ENCODE assay signal across 3 cellular contexts in the genomic region with DNA sequence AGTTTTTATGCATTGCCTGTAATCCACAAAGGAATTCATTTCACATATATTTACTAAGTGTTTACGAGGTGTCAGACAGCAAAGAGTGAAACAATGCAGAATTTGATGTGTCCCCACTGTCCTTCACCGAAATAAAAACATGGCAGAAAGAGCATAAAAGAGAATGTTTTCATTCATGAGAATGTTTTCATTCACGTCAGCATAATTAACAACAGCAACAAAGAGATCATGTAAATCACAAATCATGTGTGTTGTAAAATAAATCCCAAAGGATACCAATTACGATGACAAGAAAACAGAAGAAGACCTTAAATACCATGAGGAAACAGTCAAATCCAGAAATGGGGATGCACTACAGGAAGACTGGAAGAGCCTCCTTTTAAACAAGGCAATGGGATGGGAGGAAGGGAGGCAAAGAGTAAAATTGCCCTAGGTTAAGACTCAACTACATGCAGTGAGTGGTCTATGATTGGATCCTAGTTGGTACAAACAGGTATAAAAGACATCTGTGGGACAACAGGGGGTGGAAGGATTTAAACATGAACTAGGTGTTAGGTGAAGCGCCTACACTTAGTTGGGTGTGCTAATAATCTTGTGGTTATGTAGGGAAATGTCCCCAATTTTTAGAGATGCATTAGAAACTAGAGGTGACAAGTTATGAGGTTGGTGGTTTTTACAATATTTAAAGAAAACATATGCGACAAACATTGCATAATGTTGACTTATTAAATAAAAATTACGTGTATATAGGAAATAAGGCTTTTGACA.
TF ChIP-seq lines count a peak whose summit lies in the region.

No MANE protein-coding gene starts in this region.

TF ChIP-seq in SK-N-SH, 30 proteins besides CTCF, POLR2A, EP300 and RAD21:
- TF ChIP-seq TEAD4 (IDR thresholded peaks at IDR 0.05; ENCODE audit: borderline replicate concordance, insufficient read depth), result no peak
- no peak for TF ChIP-seq EZH2phosphoT487 (IDR thresholded peaks at IDR 0.05; ENCODE audit: borderline replicate concordance, low read depth)
- no peak for TF ChIP-seq TAF1 (IDR thresholded peaks at IDR 0.05; ENCODE audit: borderline replicate concordance, low read depth, low read length)

TF ChIP-seq in SK-N-SH treated with all-trans-retinoic acid at 6 μM for 48 hours, 23 proteins besides CTCF, POLR2A, EP300 and RAD21:
- TF ChIP-seq TOX (CRISPR knock-in tag; IDR thresholded peaks at IDR 0.05; ENCODE audit: borderline replicate concordance), result no peak
- TF ChIP-seq, protein P1, sequence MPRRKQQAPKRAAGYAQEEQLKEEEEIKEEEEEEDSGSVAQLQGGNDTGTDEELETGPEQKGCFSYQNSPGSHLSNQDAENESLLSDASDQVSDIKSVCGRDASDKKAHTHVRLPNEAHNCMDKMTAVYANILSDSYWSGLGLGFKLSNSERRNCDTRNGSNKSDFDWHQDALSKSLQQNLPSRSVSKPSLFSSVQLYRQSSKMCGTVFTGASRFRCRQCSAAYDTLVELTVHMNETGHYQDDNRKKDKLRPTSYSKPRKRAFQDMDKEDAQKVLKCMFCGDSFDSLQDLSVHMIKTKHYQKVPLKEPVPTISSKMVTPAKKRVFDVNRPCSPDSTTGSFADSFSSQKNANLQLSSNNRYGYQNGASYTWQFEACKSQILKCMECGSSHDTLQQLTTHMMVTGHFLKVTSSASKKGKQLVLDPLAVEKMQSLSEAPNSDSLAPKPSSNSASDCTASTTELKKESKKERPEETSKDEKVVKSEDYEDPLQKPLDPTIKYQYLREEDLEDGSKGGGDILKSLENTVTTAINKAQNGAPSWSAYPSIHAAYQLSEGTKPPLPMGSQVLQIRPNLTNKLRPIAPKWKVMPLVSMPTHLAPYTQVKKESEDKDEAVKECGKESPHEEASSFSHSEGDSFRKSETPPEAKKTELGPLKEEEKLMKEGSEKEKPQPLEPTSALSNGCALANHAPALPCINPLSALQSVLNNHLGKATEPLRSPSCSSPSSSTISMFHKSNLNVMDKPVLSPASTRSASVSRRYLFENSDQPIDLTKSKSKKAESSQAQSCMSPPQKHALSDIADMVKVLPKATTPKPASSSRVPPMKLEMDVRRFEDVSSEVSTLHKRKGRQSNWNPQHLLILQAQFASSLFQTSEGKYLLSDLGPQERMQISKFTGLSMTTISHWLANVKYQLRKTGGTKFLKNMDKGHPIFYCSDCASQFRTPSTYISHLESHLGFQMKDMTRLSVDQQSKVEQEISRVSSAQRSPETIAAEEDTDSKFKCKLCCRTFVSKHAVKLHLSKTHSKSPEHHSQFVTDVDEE (CRISPR knock-in tag; IDR thresholded peaks at IDR 0.05), result no peak
- TF ChIP-seq GLIS3 (CRISPR knock-in tag; IDR thresholded peaks at IDR 0.05), result no peak
- TF ChIP-seq, protein P2, sequence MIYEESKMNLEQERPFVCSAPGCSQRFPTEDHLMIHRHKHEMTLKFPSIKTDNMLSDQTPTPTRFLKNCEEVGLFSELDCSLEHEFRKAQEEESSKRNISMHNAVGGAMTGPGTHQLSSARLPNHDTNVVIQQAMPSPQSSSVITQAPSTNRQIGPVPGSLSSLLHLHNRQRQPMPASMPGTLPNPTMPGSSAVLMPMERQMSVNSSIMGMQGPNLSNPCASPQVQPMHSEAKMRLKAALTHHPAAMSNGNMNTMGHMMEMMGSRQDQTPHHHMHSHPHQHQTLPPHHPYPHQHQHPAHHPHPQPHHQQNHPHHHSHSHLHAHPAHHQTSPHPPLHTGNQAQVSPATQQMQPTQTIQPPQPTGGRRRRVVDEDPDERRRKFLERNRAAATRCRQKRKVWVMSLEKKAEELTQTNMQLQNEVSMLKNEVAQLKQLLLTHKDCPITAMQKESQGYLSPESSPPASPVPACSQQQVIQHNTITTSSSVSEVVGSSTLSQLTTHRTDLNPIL (CRISPR knock-in tag; IDR thresholded peaks at IDR 0.05; ENCODE audit: low read depth), result no peak
- TF ChIP-seq OSR1 (CRISPR knock-in tag; IDR thresholded peaks at IDR 0.05), result no peak
- TF ChIP-seq ARNTL (CRISPR knock-in tag; IDR thresholded peaks at IDR 0.05; ENCODE audit: borderline replicate concordance, low read depth), result no peak
- TF ChIP-seq CSDC2 (CRISPR knock-in tag; IDR thresholded peaks at IDR 0.05), result no peak
- TF ChIP-seq SNAI2 (CRISPR knock-in tag; IDR thresholded peaks at IDR 0.05), result no peak
- no peak for TF ChIP-seq RARB (CRISPR knock-in tag; IDR thresholded peaks at IDR 0.05)
- no peak for TF ChIP-seq BACH2 (CRISPR knock-in tag; IDR thresholded peaks at IDR 0.05; ENCODE audit: borderline replicate concordance)
- no peak for TF ChIP-seq ISL1 (CRISPR knock-in tag; IDR thresholded peaks at IDR 0.05)
- no peak for TF ChIP-seq ZFP30 (CRISPR knock-in tag; IDR thresholded peaks at IDR 0.05)
- TF ChIP-seq ZFP3 (CRISPR knock-in tag; IDR thresholded peaks at IDR 0.05), result no peak
- TF ChIP-seq ZNF8 (CRISPR knock-in tag; IDR thresholded peaks at IDR 0.05), result no peak
- no peak for TF ChIP-seq ZNF70 (CRISPR knock-in tag; IDR thresholded peaks at IDR 0.05)
- no peak for TF ChIP-seq PPARA (CRISPR knock-in tag; IDR thresholded peaks at IDR 0.05; ENCODE audit: borderline replicate concordance)
- TF ChIP-seq, protein P3, sequence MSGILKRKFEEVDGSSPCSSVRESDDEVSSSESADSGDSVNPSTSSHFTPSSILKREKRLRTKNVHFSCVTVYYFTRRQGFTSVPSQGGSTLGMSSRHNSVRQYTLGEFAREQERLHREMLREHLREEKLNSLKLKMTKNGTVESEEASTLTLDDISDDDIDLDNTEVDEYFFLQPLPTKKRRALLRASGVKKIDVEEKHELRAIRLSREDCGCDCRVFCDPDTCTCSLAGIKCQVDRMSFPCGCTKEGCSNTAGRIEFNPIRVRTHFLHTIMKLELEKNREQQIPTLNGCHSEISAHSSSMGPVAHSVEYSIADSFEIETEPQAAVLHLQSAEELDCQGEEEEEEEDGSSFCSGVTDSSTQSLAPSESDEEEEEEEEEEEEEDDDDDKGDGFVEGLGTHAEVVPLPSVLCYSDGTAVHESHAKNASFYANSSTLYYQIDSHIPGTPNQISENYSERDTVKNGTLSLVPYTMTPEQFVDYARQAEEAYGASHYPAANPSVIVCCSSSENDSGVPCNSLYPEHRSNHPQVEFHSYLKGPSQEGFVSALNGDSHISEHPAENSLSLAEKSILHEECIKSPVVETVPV (CRISPR knock-in tag; IDR thresholded peaks at IDR 0.05), result no peak
- TF ChIP-seq ZNF565 (CRISPR knock-in tag; conservative IDR thresholded peaks at IDR 0.05; ENCODE audit: low read depth), result no peak
- TF ChIP-seq, protein P4, sequence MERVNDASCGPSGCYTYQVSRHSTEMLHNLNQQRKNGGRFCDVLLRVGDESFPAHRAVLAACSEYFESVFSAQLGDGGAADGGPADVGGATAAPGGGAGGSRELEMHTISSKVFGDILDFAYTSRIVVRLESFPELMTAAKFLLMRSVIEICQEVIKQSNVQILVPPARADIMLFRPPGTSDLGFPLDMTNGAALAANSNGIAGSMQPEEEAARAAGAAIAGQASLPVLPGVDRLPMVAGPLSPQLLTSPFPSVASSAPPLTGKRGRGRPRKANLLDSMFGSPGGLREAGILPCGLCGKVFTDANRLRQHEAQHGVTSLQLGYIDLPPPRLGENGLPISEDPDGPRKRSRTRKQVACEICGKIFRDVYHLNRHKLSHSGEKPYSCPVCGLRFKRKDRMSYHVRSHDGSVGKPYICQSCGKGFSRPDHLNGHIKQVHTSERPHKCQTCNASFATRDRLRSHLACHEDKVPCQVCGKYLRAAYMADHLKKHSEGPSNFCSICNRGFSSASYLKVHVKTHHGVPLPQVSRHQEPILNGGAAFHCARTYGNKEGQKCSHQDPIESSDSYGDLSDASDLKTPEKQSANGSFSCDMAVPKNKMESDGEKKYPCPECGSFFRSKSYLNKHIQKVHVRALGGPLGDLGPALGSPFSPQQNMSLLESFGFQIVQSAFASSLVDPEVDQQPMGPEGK (CRISPR knock-in tag; IDR thresholded peaks at IDR 0.05; ENCODE audit: borderline replicate concordance), result no peak

TF ChIP-seq in GM12878, 131 proteins besides CTCF, POLR2A, EP300 and RAD21:
- no peak for TF ChIP-seq ETV6 (conservative IDR thresholded peaks at IDR 0.05 in 1 of 2, IDR thresholded peaks at IDR 0.05 in 1 of 2; ENCODE audit: borderline replicate concordance in 1 of 2, low read depth in 1 of 2)
- TF ChIP-seq, protein P5, sequence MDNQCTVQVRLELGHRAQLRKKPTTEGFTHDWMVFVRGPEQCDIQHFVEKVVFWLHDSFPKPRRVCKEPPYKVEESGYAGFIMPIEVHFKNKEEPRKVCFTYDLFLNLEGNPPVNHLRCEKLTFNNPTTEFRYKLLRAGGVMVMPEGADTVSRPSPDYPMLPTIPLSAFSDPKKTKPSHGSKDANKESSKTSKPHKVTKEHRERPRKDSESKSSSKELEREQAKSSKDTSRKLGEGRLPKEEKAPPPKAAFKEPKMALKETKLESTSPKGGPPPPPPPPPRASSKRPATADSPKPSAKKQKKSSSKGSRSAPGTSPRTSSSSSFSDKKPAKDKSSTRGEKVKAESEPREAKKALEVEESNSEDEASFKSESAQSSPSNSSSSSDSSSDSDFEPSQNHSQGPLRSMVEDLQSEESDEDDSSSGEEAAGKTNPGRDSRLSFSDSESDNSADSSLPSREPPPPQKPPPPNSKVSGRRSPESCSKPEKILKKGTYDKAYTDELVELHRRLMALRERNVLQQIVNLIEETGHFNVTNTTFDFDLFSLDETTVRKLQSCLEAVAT (IDR thresholded peaks at IDR 0.05), result 0 out of 2 replicates have a peak, but pooled peaks have one; percentile 28
- TF ChIP-seq POLR2AphosphoS5 (IDR thresholded peaks at IDR 0.05; ENCODE audit: low read length), result no peak
- peak; percentile 38 for TF ChIP-seq MTA2 (IDR thresholded peaks at IDR 0.05; ENCODE audit: low read depth)
